10 cellular contexts compared by ENCODE assay signal in the genomic region with DNA sequence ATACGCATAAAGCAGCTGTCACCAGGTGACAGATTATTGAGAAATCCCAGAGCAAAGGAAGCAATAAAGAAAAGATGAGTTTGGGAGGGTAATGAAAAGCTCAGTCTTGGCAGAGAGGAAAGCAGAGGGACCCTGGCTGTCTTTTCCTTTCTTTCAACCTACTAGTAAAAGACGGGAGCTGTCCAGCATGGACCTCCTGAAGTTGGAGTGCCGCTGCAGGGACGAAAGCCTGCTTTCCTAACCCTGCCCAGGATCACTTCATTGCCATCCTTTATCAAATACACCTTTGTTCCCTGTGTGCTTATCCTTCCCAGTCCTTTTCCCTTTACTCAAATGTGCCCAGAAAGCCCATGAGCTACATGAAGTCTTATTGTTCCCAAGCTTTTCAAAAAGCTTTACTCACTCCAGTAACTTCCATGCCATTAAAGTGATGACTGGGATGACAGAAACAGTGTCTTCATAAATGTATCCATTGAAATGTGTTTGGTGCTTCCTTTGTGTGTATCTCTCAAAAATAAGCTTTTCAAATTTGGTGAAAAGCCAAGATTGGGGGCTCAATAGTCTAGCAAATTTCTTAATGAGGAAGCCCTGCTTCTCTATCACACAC. TPM values are rescaled to one million over a fixed set of nuclear protein-coding genes. Genes with fewer than 3 reads are reported as not detected.
DNase-seq lines count a peak whose midpoint lies in the region; ATAC-seq, FAIRE-seq and TF ChIP-seq lines count a peak whose summit lies in the region.
"Had no signal": no experiment of that assay in that cellular context is flagged by ENCODE, and none has a peak within 500 bp of the region (broad histone marks: within the 10 kb centered on the region; RNA-seq: fewer than 3 reads in every experiment).

No MANE protein-coding gene starts in this region.

- H3K4me2 ChIP-seq in endothelial cell of umbilical vein (ENCODE audit: insufficient read depth, low read length) = no peak overlapping the region

- no peak for TF ChIP-seq POLR2A in endothelial cell of umbilical vein (IDR thresholded peaks at IDR 0.05; ENCODE audit: low read depth, low read length)

- no peaks in the 10 kb centered on the region for H3K9me1 ChIP-seq in endothelial cell of umbilical vein (replicated peaks; ENCODE audit: control insufficient read depth, extremely low read depth, insufficient read depth, low read length)

- no peaks in the 10 kb centered on the region for H3K9me3 Mint-ChIP-seq in stimulated activated memory B cell treated with anti-CD40 and anti-IgM and Interleukin-4, amounts not matched to agents 10 μg/mL and 1 μg/mL and 100 μg/mL, for 72 hours
- H3K9me3 Mint-ChIP-seq: activated T-cell treated with anti-CD3 and anti-CD28 coated beads, Interleukin-2, amount 50 U/mL, for 72 hours had no signal

- dilution Hi-C loops in endothelial cell of umbilical vein (cut with MboI; ENCODE audit: extremely low pct_ligation_motif_present, low sequenced_read_pairs) = no loop called here

- H3K4me1 ChIP-seq in cardiac muscle cell (ENCODE audit: low read depth) (no peaks in the 10 kb centered on the region), right atrium auricular region (peaks cover 0 to 14% of the 10 kb centered on the region in 2 donors), endothelial cell of umbilical vein (ENCODE audit: control insufficient read depth, extremely low read depth, insufficient read depth, low read length) (peaks cover 11% of the 10 kb centered on the region)

- H3K27ac ChIP-seq in cardiac muscle cell (no peak overlapping the region), right atrium auricular region (no peak overlapping the region), endothelial cell of umbilical vein (ENCODE audit: insufficient read depth, low read depth, low read length) (no peak overlapping the region)

- peaks cover 12% of the 10 kb centered on the region for H3K4me1 Mint-ChIP-seq in stimulated activated memory B cell treated with anti-CD40 and anti-IgM and Interleukin-4, amounts not matched to agents 10 μg/mL and 1 μg/mL and 100 μg/mL, for 72 hours

- no peak overlapping the region for H3K27ac Mint-ChIP-seq in stimulated activated memory B cell treated with anti-CD40 and anti-IgM and Interleukin-4, amounts not matched to agents 10 μg/mL and 1 μg/mL and 100 μg/mL, for 72 hours
- H3K27ac Mint-ChIP-seq: activated T-cell treated with anti-CD3 and anti-CD28 coated beads, Interleukin-2, amount 50 U/mL, for 72 hours; CD14-positive monocyte had no signal

- H3K9me3 ChIP-seq in cardiac muscle cell (ENCODE audit: low read depth) (no peaks in the 10 kb centered on the region), right atrium auricular region (no peaks in the 10 kb centered on the region), endothelial cell of umbilical vein (replicated peaks; ENCODE audit: control insufficient read depth, insufficient read depth, low read length) (no peaks in the 10 kb centered on the region)

- CTCF ChIA-PET in endothelial cell of umbilical vein (lab: Charles Lee) = interaction anchor here (0.6 to 2.2 kb wide), 7 partner anchors 9 to 1584 kb away, joined by 3 to 16 read pairs (median 5); no protein-coding TSS in a partner anchor

- DNase-seq in cardiac muscle cell (ENCODE audit: low read depth in 1 of 2, low spot score in 1 of 2) (peak; percentile 65 to 89), right atrium auricular region (ENCODE audit: low spot score) (no peak), RKO (ENCODE audit: low spot score) (peak; percentile 57), endothelial cell of umbilical vein (ENCODE audit: low read depth, low spot score) (peak; percentile 35), NCI-H82 treated with DMSO at 0.1 percent for 48 hours (lab: John Stamatoyannopoulos, UW; ENCODE audit: unreplicated experiment) (no peak), DMS153 treated with DMSO at 0.1 percent for 48 hours (lab: John Stamatoyannopoulos, UW; ENCODE audit: unreplicated experiment) (no peak)
- DNase-seq in stimulated activated CD4-positive, alpha-beta T cell treated with anti-CD3 and anti-CD28 coated beads, Interleukin-4, amount 100 ng/mL, for 48 hours (ENCODE audit: low read depth in 2 of 2) = peak; percentile 29 to 38

- POLR2A ChIA-PET in endothelial cell of umbilical vein (lab: Charles Lee) = interaction anchor here (0.6 kb wide), 1 partner anchor 294 kb away, joined by 3 read pairs; no protein-coding TSS in a partner anchor

- H3K36me3 Mint-ChIP-seq in stimulated activated memory B cell treated with anti-CD40 and anti-IgM and Interleukin-4, amounts not matched to agents 10 μg/mL and 1 μg/mL and 100 μg/mL, for 72 hours = no peaks in the 10 kb centered on the region
- H3K36me3 Mint-ChIP-seq: CD14-positive monocyte had no signal

- no peak overlapping the region for H3K4me3 ChIP-seq in cardiac muscle cell
- H3K4me3 ChIP-seq in right atrium auricular region = no peak overlapping the region
- H3K4me3 ChIP-seq in endothelial cell of umbilical vein (replicated peaks in 1 of 3; ENCODE audit: insufficient read depth in 1 of 3, low read depth in 1 of 3, low read length in 3 of 3) = no peak overlapping the region

- peaks cover 74% of the 10 kb centered on the region for H3K27me3 Mint-ChIP-seq in stimulated activated memory B cell treated with anti-CD40 and anti-IgM and Interleukin-4, amounts not matched to agents 10 μg/mL and 1 μg/mL and 100 μg/mL, for 72 hours

- BruUV-seq in endothelial cell of umbilical vein (replicated peaks; lab: Mats Ljungman, UMichigan) = no TSS peak

- H3K36me3 ChIP-seq in cardiac muscle cell (no peaks in the 10 kb centered on the region), right atrium auricular region (no peaks in the 10 kb centered on the region), endothelial cell of umbilical vein (ENCODE audit: control insufficient read depth in 2 of 2, extremely low read depth in 1 of 2, insufficient read depth in 2 of 2, low read length in 2 of 2) (no peaks in the 10 kb centered on the region)

- ATAC-seq in stimulated activated memory B cell treated with anti-CD40 and anti-IgM and Interleukin-4, amounts not matched to agents 10 μg/mL and 1 μg/mL and 100 μg/mL, for 72 hours = no peak
- ATAC-seq: activated T-cell treated with anti-CD3 and anti-CD28 coated beads, Interleukin-2, amount 50 U/mL, for 72 hours had no signal

- no peak overlapping the region for H2AFZ ChIP-seq in endothelial cell of umbilical vein (ENCODE audit: low read depth, low read length)

- TF ChIP-seq CTCF in cardiac muscle cell (IDR thresholded peaks at IDR 0.05; ENCODE audit: low read depth, low read length) (no peak), right atrium auricular region (IDR thresholded peaks at IDR 0.05) (no peak), endothelial cell of umbilical vein (IDR thresholded peaks at IDR 0.05; ENCODE audit: extremely low read depth in 1 of 2, insufficient read depth in 1 of 2, low read depth in 1 of 2, low read length in 2 of 2) (no peak)

- no peaks in the 10 kb centered on the region for H4K20me1 ChIP-seq in endothelial cell of umbilical vein (replicated peaks; ENCODE audit: control insufficient read depth, extremely low read depth, insufficient read depth, low read length)

- FAIRE-seq in endothelial cell of umbilical vein (lab: Jason Lieb, UNC) = peak; percentile 76

- H3K79me2 ChIP-seq in endothelial cell of umbilical vein (ENCODE audit: control insufficient read depth, insufficient read depth, low read length) = no peaks in the 10 kb centered on the region

- H3K27me3 ChIP-seq in cardiac muscle cell (peaks cover 78% of the 10 kb centered on the region), right atrium auricular region (no peaks in the 10 kb centered on the region), endothelial cell of umbilical vein (ENCODE audit: control insufficient read depth in 2 of 2, insufficient read depth in 2 of 2, low read length in 2 of 2) (peaks cover 3 to 13% of the 10 kb centered on the region in 2 experiments)

- H3K4me3 Mint-ChIP-seq in stimulated activated memory B cell treated with anti-CD40 and anti-IgM and Interleukin-4, amounts not matched to agents 10 μg/mL and 1 μg/mL and 100 μg/mL, for 72 hours = no peak overlapping the region
- H3K4me3 Mint-ChIP-seq: activated T-cell treated with anti-CD3 and anti-CD28 coated beads, Interleukin-2, amount 50 U/mL, for 72 hours had no signal

- intact Hi-C loops in endothelial cell of umbilical vein (cut with micrococcal nuclease) = no loop called here

- no peak overlapping the region for H3K9ac ChIP-seq in endothelial cell of umbilical vein (replicated peaks; ENCODE audit: extremely low read depth, insufficient read depth, low read length)

RNA-seq across cellular contexts. Expression of gene SPR, which starts 3.7 kb away (rescaled TPM):
- total RNA-seq in cardiac muscle cell = 13.2 and 16.3 TPM in 2 replicates
- polyA plus RNA-seq in cardiac muscle cell = 9.1 and 21.7 TPM in 2 replicates
- 10 to 100 TPM; 34.5 to 47.8 TPM for total RNA-seq in right atrium auricular region
- 26.3 and 27.6 TPM in 2 replicates for total RNA-seq in endothelial cell of umbilical vein
- 18.1 and 22.0 TPM in 2 replicates for polyA plus RNA-seq in endothelial cell of umbilical vein
- polyA plus RNA-seq in endothelial cell of umbilical vein (2011; cell fraction: cytosol; rRNA removed) = 28.4 and 29.2 TPM in 2 replicates
- polyA plus RNA-seq in endothelial cell of umbilical vein (2011; cell fraction: nucleus; rRNA removed) = 10.2 and 11.0 TPM in 2 replicates
- polyA plus RNA-seq in endothelial cell of umbilical vein (2012) = 47.9 and 52.8 TPM in 2 replicates
- polyA minus RNA-seq in endothelial cell of umbilical vein = 13.4 and 15.0 TPM in 2 replicates
- 17.0 TPM for polyA minus RNA-seq in endothelial cell of umbilical vein (2011; cell fraction: cytosol; rRNA and poly(A)+ RNA removed)
- polyA minus RNA-seq in endothelial cell of umbilical vein (2011; cell fraction: nucleus; rRNA and poly(A)+ RNA removed) = 1.5 and 1.7 TPM in 2 replicates

RNA-seq across cellular contexts. Expression of gene EMX1, which starts 33.9 kb away (rescaled TPM):
- total RNA-seq in cardiac muscle cell (0.24 TPM in 1 of 2 replicates, not detected in the other), right atrium auricular region (under 1 TPM in 1 of 2 donors, not detected in 1; 0.31 TPM), endothelial cell of umbilical vein (not detected in 2 replicates)
- polyA plus RNA-seq in cardiac muscle cell (not detected in 2 replicates), endothelial cell of umbilical vein (not detected in 2 replicates)
- polyA plus RNA-seq in endothelial cell of umbilical vein (2011; cell fraction: cytosol; rRNA removed) = not detected in 2 replicates
- polyA plus RNA-seq in endothelial cell of umbilical vein (2011; cell fraction: nucleus; rRNA removed) = not detected in 2 replicates
- not detected in 2 replicates for polyA plus RNA-seq in endothelial cell of umbilical vein (2012)
- polyA minus RNA-seq in endothelial cell of umbilical vein = not detected in 2 replicates
- polyA minus RNA-seq in endothelial cell of umbilical vein (2011; cell fraction: cytosol; rRNA and poly(A)+ RNA removed) = not detected
- polyA minus RNA-seq in endothelial cell of umbilical vein (2011; cell fraction: nucleus; rRNA and poly(A)+ RNA removed) = not detected in 2 replicates
- polyA plus RNA-seq: CD14-positive monocyte had no signal

RNA-seq across cellular contexts. Expression of gene EXOC6B, which starts 57.6 kb away (rescaled TPM):
- total RNA-seq in cardiac muscle cell (23.9 and 42.8 TPM in 2 replicates), right atrium auricular region (100 to 1,000 TPM in 1 of 2 donors, 10 to 100 TPM in 1; 80.5 to 111 TPM), endothelial cell of umbilical vein (23.6 and 34.8 TPM in 2 replicates)
- polyA plus RNA-seq in cardiac muscle cell (17.0 and 21.7 TPM in 2 replicates), endothelial cell of umbilical vein (9.0 and 10.8 TPM in 2 replicates)
- 8.9 and 9.1 TPM in 2 replicates for polyA plus RNA-seq in endothelial cell of umbilical vein (2011; cell fraction: cytosol; rRNA removed)
- 17.6 and 18.4 TPM in 2 replicates for polyA plus RNA-seq in endothelial cell of umbilical vein (2011; cell fraction: nucleus; rRNA removed)
- polyA plus RNA-seq in endothelial cell of umbilical vein (2012) = 17.8 and 19.3 TPM in 2 replicates
- 33.5 and 36.4 TPM in 2 replicates for polyA minus RNA-seq in endothelial cell of umbilical vein
- polyA minus RNA-seq in endothelial cell of umbilical vein (2011; cell fraction: cytosol; rRNA and poly(A)+ RNA removed) = 15.7 TPM
- polyA minus RNA-seq in endothelial cell of umbilical vein (2011; cell fraction: nucleus; rRNA and poly(A)+ RNA removed) = 44.0 and 54.7 TPM in 2 replicates

Comparison
In these comparisons a context has a peak if more than half of its experiments do, and no peak if none do; other contexts are left out.
1. DNase-seq: peak in cardiac muscle cell (2 of 2), RKO (single experiment), endothelial cell of umbilical vein (single experiment) and stimulated activated CD4-positive, alpha-beta T cell treated with anti-CD3 and anti-CD28 coated beads, Interleukin-4, amount 100 ng/mL, for 48 hours (2 of 2); none in right atrium auricular region (single experiment), NCI-H82 treated with DMSO at 0.1 percent for 48 hours (single experiment) and DMS153 treated with DMSO at 0.1 percent for 48 hours (single experiment).